ENCODE assay signal across 13 cellular contexts in genomic region chr10:102436312-102436711, GRCh38. TPM values are rescaled to one million over a fixed set of nuclear protein-coding genes. Genes with fewer than 3 reads are reported as not detected.
A peak's percentile ranks its signal among the peaks of the same experiment; 100 is the strongest.
DNase-seq lines count a peak whose midpoint lies in the region; ATAC-seq and TF ChIP-seq lines count a peak whose summit lies in the region.
"Had no signal": no experiment of that assay in that cellular context is flagged by ENCODE, and none has a peak within 500 bp of the region (broad histone marks: within the 10 kb centered on the region; RNA-seq: fewer than 3 reads in every experiment).

No MANE protein-coding gene starts in this region.

- DNase-seq in T-helper 2 cell treated with Interferon-gamma antibody and Interleukin-4, amounts not matched to agents 5 μg/mL and 100 μg/mL, for 36 hours (ENCODE audit: low spot score): no peak
- DNase-seq in T-helper 2 cell (no peak), activated B cell treated with CpG ODN at 0.5 μM for 24 hours (no peak), fibroblast of the aortic adventitia (ENCODE audit: low read depth) (no peak), type B pancreatic cell (ENCODE audit: extremely low spot score, unreplicated experiment) (no peak), stomach (no peak), heart left ventricle (no peak)
- DNase-seq: 8988T; gastrocnemius medialis; NCI-H446; stimulated activated CD4-positive, alpha-beta T cell treated with anti-CD3 and anti-CD28 coated beads, Interleukin-4, amount 100 ng/mL, for 4 hours had no signal

- POLR2A ChIA-PET in activated B cell treated with CpG ODN at 0.5 μM for 24 hours (lab: Charles Lee): interaction anchor here (1.2 to 2.0 kb wide), 3 partner anchors 14 to 41 kb away, joined by 3 to 12 read pairs (median 9); partner anchors contain the start of genes FBXL15 and NFKB2

- H3K4me3 ChIP-seq in fibroblast of the aortic adventitia (ENCODE audit: low read depth, low read length) (peak overlapping the region; percentile 18), rectal smooth muscle tissue (ENCODE audit: low read length) (peak overlapping the region; percentile 18), stomach (peak overlapping the region in 2 of 4 donors; percentile 23 to 36), heart left ventricle (peak overlapping the region in 3 of 12 donors; percentile 10 to 57 (median 38))
- H3K4me3 ChIP-seq: gastrocnemius medialis had no signal

- CTCF ChIA-PET in activated B cell treated with CpG ODN at 0.5 μM for 24 hours (lab: Charles Lee): no interaction called here

- H3K9me3 Mint-ChIP-seq in T-helper 2 cell treated with Interferon-gamma antibody and Interleukin-4, amounts not matched to agents 5 μg/mL and 100 μg/mL, for 36 hours: no peaks in the 10 kb centered on the region
- no peaks in the 10 kb centered on the region for H3K9me3 Mint-ChIP-seq in activated B cell treated with CpG ODN at 0.5 μM for 24 hours
- no peaks in the 10 kb centered on the region for H3K9me3 Mint-ChIP-seq in type B pancreatic cell

- H3K36me3 ChIP-seq in rectal smooth muscle tissue (ENCODE audit: control insufficient read depth, insufficient read depth, low read length): no peaks in the 10 kb centered on the region
- H3K36me3 ChIP-seq in stomach: no peaks in the 10 kb centered on the region
- no peaks in the 10 kb centered on the region for H3K36me3 ChIP-seq in heart left ventricle
- H3K36me3 ChIP-seq: gastrocnemius medialis had no signal

- ATAC-seq in activated B cell treated with CpG ODN at 0.5 μM for 24 hours (ENCODE audit: low read depth) (no peak), heart left ventricle (no peak)
- ATAC-seq: gastrocnemius medialis had no signal

- H3K4me3 Mint-ChIP-seq in T-helper 2 cell treated with Interferon-gamma antibody and Interleukin-4, amounts not matched to agents 5 μg/mL and 100 μg/mL, for 36 hours: peak overlapping the region; percentile 97
- H3K4me3 Mint-ChIP-seq in activated B cell treated with CpG ODN at 0.5 μM for 24 hours (peak overlapping the region; percentile 24), type B pancreatic cell (no peak overlapping the region)

- H3K4me1 ChIP-seq in rectal smooth muscle tissue (ENCODE audit: control insufficient read depth, insufficient read depth, low read length) (peaks cover 7% of the 10 kb centered on the region), stomach (peaks cover 5 to 40% (median 19%) of the 10 kb centered on the region in 4 donors), heart left ventricle (peaks cover 0 to 59% (median 10%) of the 10 kb centered on the region in 12 donors)

- intact Hi-C loops in activated B cell treated with CpG ODN at 0.5 μM for 24 hours (cut with micrococcal nuclease): no loop called here
- intact Hi-C loops in stomach (cut with DNase I; ENCODE audit: low total_unique reads): no loop called here
- intact Hi-C loops in heart left ventricle (cut with DNase I): no loop called here

- H3K4me1 Mint-ChIP-seq in T-helper 2 cell treated with Interferon-gamma antibody and Interleukin-4, amounts not matched to agents 5 μg/mL and 100 μg/mL, for 36 hours (ENCODE audit: low read depth): peaks cover 44% of the 10 kb centered on the region
- H3K4me1 Mint-ChIP-seq in activated B cell treated with CpG ODN at 0.5 μM for 24 hours: peaks cover 48% of the 10 kb centered on the region
- peaks cover 28% of the 10 kb centered on the region for H3K4me1 Mint-ChIP-seq in type B pancreatic cell (ENCODE audit: unreplicated experiment)

- H3K9ac ChIP-seq in rectal smooth muscle tissue (ENCODE audit: low read length): no peak overlapping the region

- H3K27me3 Mint-ChIP-seq in T-helper 2 cell treated with Interferon-gamma antibody and Interleukin-4, amounts not matched to agents 5 μg/mL and 100 μg/mL, for 36 hours (ENCODE audit: low read depth): no peaks in the 10 kb centered on the region
- H3K27me3 Mint-ChIP-seq in activated B cell treated with CpG ODN at 0.5 μM for 24 hours (no peaks in the 10 kb centered on the region), type B pancreatic cell (peaks cover 15% of the 10 kb centered on the region)

- H3K36me3 Mint-ChIP-seq in T-helper 2 cell treated with Interferon-gamma antibody and Interleukin-4, amounts not matched to agents 5 μg/mL and 100 μg/mL, for 36 hours (ENCODE audit: low read depth): peaks cover 23% of the 10 kb centered on the region
- H3K36me3 Mint-ChIP-seq in activated B cell treated with CpG ODN at 0.5 μM for 24 hours (ENCODE audit: low read depth): peaks cover 4% of the 10 kb centered on the region
- no peaks in the 10 kb centered on the region for H3K36me3 Mint-ChIP-seq in type B pancreatic cell

- 55 to 81% (median 68%) methylated on average over 6 of the region's 6 CpGs for WGBS in stomach, 5 donors
- WGBS in heart left ventricle, 4 donors: 73 to 83% (median 78%) methylated on average over 6 of the region's 6 CpGs

- no peak overlapping the region for H3K27ac ChIP-seq in rectal smooth muscle tissue (ENCODE audit: low read depth, low read length)
- H3K27ac ChIP-seq in stomach: no peak overlapping the region
- peak overlapping the region in 1 of 12 donors; percentile 89 for H3K27ac ChIP-seq in heart left ventricle
- H3K27ac ChIP-seq: gastrocnemius medialis had no signal

- H3K9me3 ChIP-seq in stomach (no peaks in the 10 kb centered on the region), heart left ventricle (no peaks in the 10 kb centered on the region)
- H3K9me3 ChIP-seq: gastrocnemius medialis had no signal

- TF ChIP-seq POLR2A in stomach (IDR thresholded peaks at IDR 0.05): no peak
- TF ChIP-seq POLR2A in heart left ventricle (IDR thresholded peaks at IDR 0.05): no peak

- TF ChIP-seq EP300 in stomach (IDR thresholded peaks at IDR 0.05): no peak

- peak overlapping the region; percentile 89 for H3K27ac Mint-ChIP-seq in T-helper 2 cell treated with Interferon-gamma antibody and Interleukin-4, amounts not matched to agents 5 μg/mL and 100 μg/mL, for 36 hours
- H3K27ac Mint-ChIP-seq in activated B cell treated with CpG ODN at 0.5 μM for 24 hours: no peak overlapping the region
- H3K27ac Mint-ChIP-seq in type B pancreatic cell: no peak overlapping the region

- H3K27me3 ChIP-seq in rectal smooth muscle tissue (ENCODE audit: control insufficient read depth, insufficient read depth, low read length): no peaks in the 10 kb centered on the region
- H3K27me3 ChIP-seq in stomach: peaks cover 0 to 35% (median 3%) of the 10 kb centered on the region in 3 donors
- H3K27me3 ChIP-seq in heart left ventricle: peaks cover 0 to 12% (median 0%) of the 10 kb centered on the region in 9 donors

- TF ChIP-seq CTCF in activated B cell treated with CpG ODN at 0.5 μM for 24 hours (IDR thresholded peaks at IDR 0.05) (no peak), fibroblast of the aortic adventitia (IDR thresholded peaks at IDR 0.05; ENCODE audit: insufficient read depth, low read length) (no peak), type B pancreatic cell (conservative IDR thresholded peaks at IDR 0.05) (no peak), stomach (IDR thresholded peaks at IDR 0.05) (no peak), heart left ventricle (IDR thresholded peaks at IDR 0.05) (no peak)

RNA-seq across cellular contexts. Expression of gene CUEDC2, which starts 3.9 kb away (rescaled TPM):
- total RNA-seq in activated B cell treated with CpG ODN at 0.5 μM for 24 hours: 43.7 and 46.0 TPM in 2 replicates
- 40.9 and 61.4 TPM in 2 replicates for total RNA-seq in fibroblast of the aortic adventitia (ENCODE audit: low replicate concordance)
- total RNA-seq in type B pancreatic cell (ENCODE audit: low replicate concordance): 44.5 and 86.1 TPM in 2 replicates
- total RNA-seq in stomach: 100 to 1,000 TPM in 1 of 5 donors, 10 to 100 TPM in 4; 15.9 to 145 (median 31.8) TPM
- 10 to 100 TPM; 48.6 to 59.2 (median 49.2) TPM for polyA plus RNA-seq in stomach
- 100 to 1,000 TPM in 1 of 9 donors, 10 to 100 TPM in 8; 62.0 to 107 (median 79.2) TPM for total RNA-seq in heart left ventricle
- polyA plus RNA-seq in heart left ventricle: 10 to 100 TPM; 73.4 to 81.2 TPM

RNA-seq across cellular contexts. Expression of gene C10orf95, which starts 15.0 kb away (rescaled TPM):
- total RNA-seq in activated B cell treated with CpG ODN at 0.5 μM for 24 hours (0.35 and 0.51 TPM in 2 replicates), fibroblast of the aortic adventitia (ENCODE audit: low replicate concordance) (not detected in 2 replicates), type B pancreatic cell (ENCODE audit: low replicate concordance) (0.75 and 2.3 TPM in 2 replicates), stomach (1 to 10 TPM in 1 of 5 donors, not detected in 4; 8.0 TPM), heart left ventricle (under 1 TPM in 2 of 9 donors, not detected in 7; 0.18 to 0.21 TPM)
- polyA plus RNA-seq in stomach (under 1 TPM; 0.46 to 0.62 (median 0.53) TPM), heart left ventricle (not detected)
- total RNA-seq: gastrocnemius medialis, M059J had no signal

RNA-seq across cellular contexts. Expression of gene FBXL15, which starts 15.7 kb away (rescaled TPM):
- total RNA-seq in activated B cell treated with CpG ODN at 0.5 μM for 24 hours (15.7 and 18.9 TPM in 2 replicates), fibroblast of the aortic adventitia (ENCODE audit: low replicate concordance) (5.2 and 39.6 TPM in 2 replicates), type B pancreatic cell (ENCODE audit: low replicate concordance) (14.8 and 19.0 TPM in 2 replicates), stomach (100 to 1,000 TPM in 1 of 5 donors, 10 to 100 TPM in 2, 1 to 10 TPM in 2; 3.5 to 315 (median 15.6) TPM), heart left ventricle (10 to 100 TPM in 6 of 9 donors, 1 to 10 TPM in 3; 6.6 to 13.9 (median 10.2) TPM)
- polyA plus RNA-seq in stomach (10 to 100 TPM; 19.2 to 21.4 (median 20.4) TPM), heart left ventricle (10 to 100 TPM in 1 of 2 donors, 1 to 10 TPM in 1; 9.9 to 20.0 TPM)

RNA-seq across cellular contexts. Expression of gene PSD, which starts 17.7 kb away (rescaled TPM):
- 1.4 and 1.5 TPM in 2 replicates for total RNA-seq in activated B cell treated with CpG ODN at 0.5 μM for 24 hours
- total RNA-seq in fibroblast of the aortic adventitia (ENCODE audit: low replicate concordance): 0.18 and 1.3 TPM in 2 replicates
- 7.8 and 9.3 TPM in 2 replicates for total RNA-seq in type B pancreatic cell (ENCODE audit: low replicate concordance)
- 10 to 100 TPM; 24.5 to 74.7 (median 24.6) TPM for total RNA-seq in stomach
- 10 to 100 TPM in 1 of 3 donors, 1 to 10 TPM in 2; 2.2 to 10.4 (median 2.3) TPM for polyA plus RNA-seq in stomach
- total RNA-seq in heart left ventricle: 1 to 10 TPM in 4 of 9 donors, under 1 TPM in 5; 0.34 to 1.7 (median 0.86) TPM
- polyA plus RNA-seq in heart left ventricle: under 1 TPM; 0.14 to 0.76 TPM
- total RNA-seq: M059J had no signal

RNA-seq across cellular contexts. Expression of gene NFKB2, which starts 40.8 kb away (rescaled TPM):
- total RNA-seq in activated B cell treated with CpG ODN at 0.5 μM for 24 hours (550 and 622 TPM in 2 replicates), fibroblast of the aortic adventitia (ENCODE audit: low replicate concordance) (9.0 and 16.2 TPM in 2 replicates), type B pancreatic cell (ENCODE audit: low replicate concordance) (29.7 and 47.1 TPM in 2 replicates), stomach (10 to 100 TPM in 4 of 5 donors, 1 to 10 TPM in 1; 9.7 to 84.0 (median 26.7) TPM), heart left ventricle (10 to 100 TPM in 8 of 9 donors, 1 to 10 TPM in 1; 9.6 to 50.4 (median 17.2) TPM)
- polyA plus RNA-seq in stomach (10 to 100 TPM; 19.2 to 25.6 (median 20.0) TPM), heart left ventricle (10 to 100 TPM in 1 of 2 donors, 1 to 10 TPM in 1; 9.6 to 20.1 TPM)
